Comparison of ENCODE assay signal across 20 cellular contexts in the genomic region with DNA sequence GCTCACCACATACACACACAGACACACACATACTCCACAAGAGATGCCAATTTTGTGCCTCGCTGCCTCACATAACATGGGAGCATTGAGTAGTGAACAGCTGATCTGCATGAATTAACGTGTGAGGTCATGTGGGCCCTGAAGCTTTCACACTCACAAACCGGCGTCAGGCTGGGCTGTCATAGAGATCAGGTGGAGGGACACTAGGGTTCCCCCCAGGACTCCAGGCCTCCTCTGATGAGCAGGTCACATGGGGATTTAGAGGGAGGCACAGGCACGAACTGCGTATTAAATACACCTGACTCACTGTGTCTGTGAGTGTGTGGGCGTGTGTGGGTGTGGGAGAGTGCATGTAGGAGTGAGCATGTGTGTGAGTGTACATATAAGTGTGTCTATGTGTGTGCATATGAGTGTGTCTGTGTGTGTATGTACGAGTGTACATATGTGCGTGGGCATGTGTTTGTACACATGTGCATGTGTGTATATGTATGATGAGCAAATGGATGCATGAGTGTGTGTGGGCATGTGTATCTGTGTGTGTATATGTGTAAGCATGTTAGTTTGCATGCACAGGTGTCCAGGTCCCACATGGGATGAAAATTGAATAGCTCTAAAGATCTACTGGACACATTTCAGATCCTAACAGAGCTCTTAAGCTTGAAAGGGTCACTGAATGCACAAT.
DNase-seq lines count a peak whose midpoint lies in the region; ATAC-seq and TF ChIP-seq lines count a peak whose summit lies in the region.
"Had no signal": no experiment of that assay in that cellular context is flagged by ENCODE, and none has a peak within 500 bp of the region (broad histone marks: within the 10 kb centered on the region; RNA-seq: fewer than 3 reads in every experiment).

No MANE protein-coding gene starts in this region.

- no peak overlapping the region for H3K4me3 ChIP-seq in coronary artery
- H3K4me3 ChIP-seq in stomach, result no peak overlapping the region

- WGBS in stomach, 5 donors, result 76 to 87% (median 78%) methylated on average over 9 of the region's 9 CpGs

- H3K27ac ChIP-seq in coronary artery, result no peak overlapping the region
- H3K27ac ChIP-seq in stomach, result no peak overlapping the region

- no peaks in the 10 kb centered on the region for H3K36me3 ChIP-seq in stomach
- H3K36me3 ChIP-seq: BE2C had no signal

- no peaks in the 10 kb centered on the region for H3K4me1 Mint-ChIP-seq in activated CD4-positive, alpha-beta T cell treated with anti-CD3 and anti-CD28 coated beads for 36 hours
- H3K4me1 Mint-ChIP-seq: CD4-positive, CD25-positive, alpha-beta regulatory T cell had no signal

- no peak for TF ChIP-seq CTCF in coronary artery (IDR thresholded peaks at IDR 0.05)
- no peak for TF ChIP-seq CTCF in stomach (IDR thresholded peaks at IDR 0.05)

- peaks cover 0 to 56% (median 1%) of the 10 kb centered on the region in 3 donors for H3K27me3 ChIP-seq in stomach
- H3K27me3 ChIP-seq: BE2C had no signal

- no peak for TF ChIP-seq POLR2A in stomach (IDR thresholded peaks at IDR 0.05)

- TF ChIP-seq EP300 in stomach (IDR thresholded peaks at IDR 0.05), result no peak

- POLR2A ChIA-PET in activated CD4-positive, alpha-beta T cell treated with anti-CD3 and anti-CD28 coated beads for 36 hours (lab: Charles Lee), result interaction anchor here (0.6 kb wide), 1 partner anchor 15 kb away, joined by 4 read pairs; no protein-coding TSS in a partner anchor

- no peaks in the 10 kb centered on the region for H3K9me3 Mint-ChIP-seq in activated CD4-positive, alpha-beta T cell treated with anti-CD3 and anti-CD28 coated beads for 36 hours (ENCODE audit: low read depth)

- no peaks in the 10 kb centered on the region for H3K4me1 ChIP-seq in stomach

- CTCF ChIA-PET in activated CD4-positive, alpha-beta T cell treated with anti-CD3 and anti-CD28 coated beads for 36 hours (lab: Charles Lee), result no interaction called here

- no peaks in the 10 kb centered on the region for H3K36me3 Mint-ChIP-seq in activated CD4-positive, alpha-beta T cell treated with anti-CD3 and anti-CD28 coated beads for 36 hours (ENCODE audit: low read depth)
- H3K36me3 Mint-ChIP-seq: CD4-positive, CD25-positive, alpha-beta regulatory T cell had no signal

- no peaks in the 10 kb centered on the region for H3K9me3 ChIP-seq in stomach
- H3K9me3 ChIP-seq: BE2C, SK-N-SH had no signal

- H3K27me3 Mint-ChIP-seq in activated CD4-positive, alpha-beta T cell treated with anti-CD3 and anti-CD28 coated beads for 36 hours, result peaks cover 7% of the 10 kb centered on the region

- ATAC-seq in activated CD4-positive, alpha-beta T cell treated with anti-CD3 and anti-CD28 coated beads for 36 hours, result no peak
- no peak for ATAC-seq in HG02571 (IDR thresholded peaks at IDR 0.05; ENCODE audit: unreplicated experiment)

- H3K27ac Mint-ChIP-seq in activated CD4-positive, alpha-beta T cell treated with anti-CD3 and anti-CD28 coated beads for 36 hours, result no peak overlapping the region
- H3K27ac Mint-ChIP-seq: CD4-positive, CD25-positive, alpha-beta regulatory T cell had no signal

- DNase-seq in activated CD8-positive, alpha-beta memory T cell treated with anti-CD3 and anti-CD28 coated beads, Interleukin-2, amount 50 U/mL, for 48 hours, result peak; percentile 38
- DNase-seq in activated CD8-positive, alpha-beta memory T cell treated with anti-CD3 and anti-CD28 coated beads for 24 hours, result no peak
- DNase-seq in NCI-H2171 (lab: John Stamatoyannopoulos, UW) (peak; percentile 11), coronary artery (ENCODE audit: low spot score) (peak; percentile 58), stomach (peak; percentile 5), hippocampal formation (lab: John Stamatoyannopoulos, UW) (no peak)
- no peak for DNase-seq in activated CD4-positive, alpha-beta T cell treated with anti-CD3 and anti-CD28 coated beads for 36 hours
- DNase-seq: 8988T; BE2C; CD4-positive, CD25-positive, alpha-beta regulatory T cell; DMS53; EL; KG1; NCI-H1417 treated with DMSO at 0.1 percent for 48 hours; NCI-H2081; NCI-H510A; NCI-H748 treated with DMSO at 0.1 percent for 48 hours; SHP77; SK-N-SH had no signal

- intact Hi-C loops in stomach (cut with DNase I; ENCODE audit: low total_unique reads), result no loop called here
- intact Hi-C loops in activated CD4-positive, alpha-beta T cell treated with anti-CD3 and anti-CD28 coated beads for 36 hours (cut with DNase I, micrococcal nuclease), result no loop called here

- no peak overlapping the region for H3K4me3 Mint-ChIP-seq in activated CD4-positive, alpha-beta T cell treated with anti-CD3 and anti-CD28 coated beads for 36 hours
- H3K4me3 Mint-ChIP-seq: CD4-positive, CD25-positive, alpha-beta regulatory T cell had no signal

Comparison
In these comparisons a context has a peak if more than half of its experiments do, and no peak if none do; other contexts are left out.
1. DNase-seq: peak in activated CD8-positive, alpha-beta memory T cell treated with anti-CD3 and anti-CD28 coated beads, Interleukin-2, amount 50 U/mL, for 48 hours (single experiment), NCI-H2171 (single experiment), coronary artery (single experiment) and stomach (single experiment); none in activated CD8-positive, alpha-beta memory T cell treated with anti-CD3 and anti-CD28 coated beads for 24 hours (single experiment), activated CD4-positive, alpha-beta T cell treated with anti-CD3 and anti-CD28 coated beads for 36 hours (single experiment) and hippocampal formation (0 of 2).